ENCODE assay signal across 12 cellular contexts in genomic region chr7:32259917-32260596, GRCh38.
DNase-seq lines count a peak whose midpoint lies in the region; ATAC-seq lines count a peak whose summit lies in the region.
"Had no signal": no experiment of that assay in that cellular context is flagged by ENCODE, and none has a peak within 500 bp of the region (broad histone marks: within the 10 kb centered on the region; RNA-seq: fewer than 3 reads in every experiment).

No MANE protein-coding gene starts in this region.

- ATAC-seq in GM18498 (IDR thresholded peaks at IDR 0.05; ENCODE audit: unreplicated experiment), result peak; percentile 93
- peak; percentile 87 for ATAC-seq in GM19463 (IDR thresholded peaks at IDR 0.05; ENCODE audit: unreplicated experiment)
- peak; percentile 94 for ATAC-seq in HG03039 (IDR thresholded peaks at IDR 0.05; ENCODE audit: unreplicated experiment)

- H3K27ac ChIP-seq in caudate nucleus (ENCODE audit: low read depth, low read length), result no peak overlapping the region
- H3K27ac ChIP-seq: ovary had no signal

- DNase-seq in NCI-H2171 (lab: John Stamatoyannopoulos, UW) (peak; percentile 53), caudate nucleus (lab: John Stamatoyannopoulos, UW) (no peak)
- no peak for DNase-seq in NK-92 treated with Interleukin-12 subunit alpha and Interleukin-12 subunit beta, amount 100 ng/mL, for 24 hours (lab: John Stamatoyannopoulos, UW)
- no peak for DNase-seq in stimulated activated CD4-positive, alpha-beta T cell treated with anti-CD3 and anti-CD28 coated beads, Interleukin-2, amount 100 ng/mL, for 24 hours
- DNase-seq in effector CD4-positive, alpha-beta T cell, result no peak
- DNase-seq: activated gamma-delta T cell, NCI-H187, ovary, T-helper 2 cell had no signal
